34 cellular contexts compared by ENCODE assay signal in the genomic region with DNA sequence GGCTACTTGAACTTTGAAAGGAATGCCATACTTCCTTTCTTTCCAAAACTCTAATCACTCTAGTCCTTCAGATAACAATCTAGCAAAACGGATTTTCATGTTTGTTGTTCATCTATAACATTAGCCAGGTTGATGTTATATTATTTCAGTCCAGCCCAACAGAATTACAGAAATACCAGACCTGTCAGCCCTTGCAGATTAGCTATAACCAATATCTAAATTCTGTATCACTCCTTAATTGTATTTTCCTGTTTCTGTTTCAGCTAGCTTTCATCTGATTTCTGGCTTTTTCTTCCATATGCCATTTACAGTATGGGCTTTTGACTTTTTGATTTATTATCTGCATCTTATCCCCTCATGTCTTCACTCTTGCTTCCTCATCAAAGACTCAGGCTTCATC.
"Had no signal": no experiment of that assay in that cellular context is flagged by ENCODE, and none has a peak within 500 bp of the region (broad histone marks: within the 10 kb centered on the region; RNA-seq: fewer than 3 reads in every experiment).

No MANE protein-coding gene starts in this region.

- H3K4me2 ChIP-seq: KMS-11 had no signal

- H3K4me3 ChIP-seq: MG63 had no signal

- H3K36me3 ChIP-seq: MG63 had no signal

- H3K27me3 ChIP-seq: MG63 had no signal

- DNase-seq: Karpas-422, Kasumi-1, MG63, MM.1S, MV-4-11, NCI-H1048, NCI-H1092, NCI-H1092 treated with DMSO at 0.1 percent for 48 hours, NCI-H1105, NCI-H1105 treated with DMSO at 0.1 percent for 48 hours, NCI-H1417, NCI-H1417 treated with DMSO at 0.1 percent for 48 hours, NCI-H1436, NCI-H1436 treated with DMSO at 0.1 percent for 48 hours, NCI-H146, NCI-H1694, NCI-H1694 treated with DMSO at 0.1 percent for 48 hours, NCI-H187, NCI-H187 treated with DMSO at 0.1 percent for 48 hours, NCI-H1930, NCI-H2029, NCI-H2029 treated with DMSO at 0.1 percent for 48 hours, NCI-H2081, NCI-H2081 treated with DMSO at 0.1 percent for 48 hours, NCI-H2107, NCI-H2171, NCI-H2171 treated with DMSO at 0.1 percent for 48 hours, NCI-H2227 treated with DMSO at 0.1 percent for 48 hours, NCI-H226, NCI-H345, NCI-H446, NCI-H446 treated with DMSO at 0.1 percent for 48 hours, NCI-H510A had no signal

- H3K27ac ChIP-seq: KMS-11 had no signal

- H3K9ac ChIP-seq: KMS-11 had no signal

- H3K9me3 ChIP-seq: MG63 had no signal
